19 cellular contexts compared by ENCODE assay signal in the genomic region with DNA sequence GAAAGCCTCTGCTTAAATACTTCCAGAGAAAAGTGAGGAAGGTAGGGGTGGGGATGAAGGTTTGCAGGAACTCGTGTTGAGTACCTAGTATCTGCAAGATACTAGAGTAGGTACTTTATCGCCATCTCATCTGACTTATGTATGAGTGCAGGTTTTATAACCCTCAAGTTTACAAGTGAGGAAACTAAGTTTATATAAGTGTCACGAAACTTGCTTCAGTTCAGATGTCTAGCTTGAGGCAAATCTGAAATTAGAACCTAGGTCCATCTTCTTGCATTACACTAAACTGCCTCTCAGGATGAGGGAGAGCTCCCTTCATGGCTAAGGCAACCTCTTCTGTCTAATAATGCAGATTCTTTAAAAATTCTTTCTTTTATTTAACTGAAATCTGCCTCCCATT. TPM values are rescaled to one million over a fixed set of nuclear protein-coding genes. Genes with fewer than 3 reads are reported as not detected.
DNase-seq lines count a peak whose midpoint lies in the region; ATAC-seq and TF ChIP-seq lines count a peak whose summit lies in the region.
"Had no signal": no experiment of that assay in that cellular context is flagged by ENCODE, and none has a peak within 500 bp of the region (broad histone marks: within the 10 kb centered on the region; RNA-seq: fewer than 3 reads in every experiment).

No MANE protein-coding gene starts in this region.

- TF ChIP-seq CTCF in heart right ventricle (IDR thresholded peaks at IDR 0.05) (no peak), brain (conservative IDR thresholded peaks at IDR 0.05) (no peak), prostate gland (IDR thresholded peaks at IDR 0.05) (no peak), thoracic aorta (IDR thresholded peaks at IDR 0.05) (no peak), WERI-Rb-1 (IDR thresholded peaks at IDR 0.05; ENCODE audit: low read depth, low read length) (no peak)

- 53 to 54% methylated on average over 3 of the region's 3 CpGs for WGBS in heart right ventricle, 2 donors
- 60% methylated on average over 3 of the region's 3 CpGs for WGBS in prostate gland

- H3K36me3 ChIP-seq in heart right ventricle: no peaks in the 10 kb centered on the region
- H3K36me3 ChIP-seq in prostate gland: no peaks in the 10 kb centered on the region
- peaks cover 4% of the 10 kb centered on the region for H3K36me3 ChIP-seq in thoracic aorta
- no peaks in the 10 kb centered on the region for H3K36me3 ChIP-seq in WERI-Rb-1
- H3K36me3 ChIP-seq: BE2C, HAP-1 had no signal

- H3K4me3 ChIP-seq in heart right ventricle (no peak overlapping the region), prostate gland (no peak overlapping the region), thoracic aorta (no peak overlapping the region), WERI-Rb-1 (ENCODE audit: low read depth, low read length) (no peak overlapping the region)
- H3K4me3 ChIP-seq: HAP-1 had no signal

- H3K4me3 Mint-ChIP-seq in brain: no peak overlapping the region
- H3K4me3 Mint-ChIP-seq: CD4-positive, alpha-beta memory T cell; IgD-negative memory B cell had no signal

- peak overlapping the region in 9 of 10 donors; percentile 32 to 85 (median 74) for H3K27ac ChIP-seq in heart right ventricle
- H3K27ac ChIP-seq in prostate gland: peak overlapping the region; percentile 62 to 75
- H3K27ac ChIP-seq in thoracic aorta: peak overlapping the region; percentile 1 to 11
- no peak overlapping the region for H3K27ac ChIP-seq in WERI-Rb-1

- TF ChIP-seq POLR2A in prostate gland (IDR thresholded peaks at IDR 0.05): no peak

- H3K4me1 ChIP-seq in heart right ventricle (peaks cover 8 to 76% (median 55%) of the 10 kb centered on the region in 9 donors), prostate gland (replicated peaks) (peaks cover 31% of the 10 kb centered on the region), thoracic aorta (ENCODE audit: control insufficient read depth in 1 of 2, low read depth in 2 of 2) (peaks cover 29 to 63% of the 10 kb centered on the region in 2 donors)
- H3K4me1 ChIP-seq: BE2C had no signal

- H3K4me1 Mint-ChIP-seq in brain: peaks cover 68% of the 10 kb centered on the region
- H3K4me1 Mint-ChIP-seq: IgD-negative memory B cell had no signal

- H3K27ac Mint-ChIP-seq in brain: peak overlapping the region in 3 of 5 experiments; percentile 8 to 84 (median 72)
- H3K27ac Mint-ChIP-seq: CD4-positive, alpha-beta memory T cell; IgD-negative memory B cell had no signal

- H3K27me3 Mint-ChIP-seq in brain: no peaks in the 10 kb centered on the region
- H3K27me3 Mint-ChIP-seq: CD4-positive, alpha-beta memory T cell had no signal

- H3K36me3 Mint-ChIP-seq in brain: peaks cover 19% of the 10 kb centered on the region
- H3K36me3 Mint-ChIP-seq: CD4-positive, alpha-beta memory T cell; IgD-negative memory B cell had no signal

- intact Hi-C loops in heart right ventricle (cut with DNase I) (loop anchor here in 1 of 10 donors (10.0 kb wide), 1 partner anchor 49 kb away; no protein-coding TSS in a partner anchor), left ventricle myocardium superior (cut with micrococcal nuclease) (no loop called here), prostate gland (cut with DNase I) (loop anchor here (5.0 kb wide), 1 partner anchor 39 kb away; no protein-coding TSS in a partner anchor)

- H3K9me3 Mint-ChIP-seq in brain: peaks cover 0 to 4% (median 0%) of the 10 kb centered on the region in 5 experiments
- H3K9me3 Mint-ChIP-seq: CD4-positive, alpha-beta memory T cell had no signal

- ATAC-seq in heart right ventricle: no peak
- no peak for ATAC-seq in left ventricle myocardium superior
- no peak for ATAC-seq in thoracic aorta (ENCODE audit: insufficient number of reproducible peaks, low FRiP score, low read depth)

- H3K27me3 ChIP-seq in heart right ventricle (no peaks in the 10 kb centered on the region), prostate gland (replicated peaks; ENCODE audit: insufficient read depth) (no peaks in the 10 kb centered on the region), thoracic aorta (replicated peaks; ENCODE audit: insufficient read depth) (no peaks in the 10 kb centered on the region), WERI-Rb-1 (ENCODE audit: insufficient read depth, low read depth, severe bottlenecking) (no peaks in the 10 kb centered on the region)
- H3K27me3 ChIP-seq: BE2C had no signal

- DNase-seq in heart right ventricle (no peak), left ventricle myocardium superior (no peak), prostate gland (ENCODE audit: low spot score) (no peak), thoracic aorta (ENCODE audit: low spot score) (no peak), GF-D8 (lab: John Stamatoyannopoulos, UW) (no peak), WERI-Rb-1 (no peak), hypothalamus (lab: John Stamatoyannopoulos, UW) (no peak)
- DNase-seq: 8988T; BE2C; Calu3; CD4-positive, alpha-beta memory T cell; Kasumi-1; MM.1S; NCI-H226; NCI-H526 treated with DMSO at 0.1 percent for 48 hours; SHP77 treated with DMSO at 0.1 percent for 48 hours had no signal

- H3K9me3 ChIP-seq in heart right ventricle (no peaks in the 10 kb centered on the region), prostate gland (no peaks in the 10 kb centered on the region), thoracic aorta (no peaks in the 10 kb centered on the region), WERI-Rb-1 (ENCODE audit: severe bottlenecking) (no peaks in the 10 kb centered on the region)
- H3K9me3 ChIP-seq: BE2C, HAP-1 had no signal

RNA-seq across cellular contexts. Expression of a gene that starts 43.5 kb away (rescaled TPM):
- 100 to 1,000 TPM in 4 of 10 donors, 10 to 100 TPM in 6; 82.4 to 117 (median 97.5) TPM for total RNA-seq in heart right ventricle
- 10 to 100 TPM; 11.2 to 24.9 TPM for polyA plus RNA-seq in heart right ventricle
- total RNA-seq in left ventricle myocardium superior: 102 TPM
- 4.1 TPM for polyA plus RNA-seq in brain (ENCODE audit: insufficient read depth, low read depth, low replicate concordance)
- 10 to 100 TPM; 61.4 to 86.3 TPM for total RNA-seq in prostate gland
- 100 to 1,000 TPM in 1 of 2 donors, 10 to 100 TPM in 1; 99.8 to 118 TPM for total RNA-seq in thoracic aorta
